10 cellular contexts compared by ENCODE assay signal in the genomic region with DNA sequence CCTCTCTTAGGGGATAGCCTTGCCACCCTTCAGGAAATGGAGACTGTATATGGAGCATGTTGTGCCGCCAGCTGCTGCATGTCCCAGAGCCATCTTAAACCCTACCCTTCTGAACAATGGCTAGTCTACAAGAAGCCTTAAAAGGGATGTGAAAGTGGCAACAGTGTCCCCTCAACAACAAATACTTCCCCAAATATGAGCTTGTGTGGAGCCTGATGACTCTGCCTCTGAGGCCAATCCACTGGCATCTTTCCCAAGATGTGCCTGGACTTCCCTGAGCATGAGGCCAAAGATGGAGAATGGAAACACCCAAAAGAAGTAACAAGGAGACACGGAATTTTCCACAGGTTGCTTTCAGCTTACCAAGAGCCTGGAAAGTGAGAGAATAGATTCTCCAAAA. TPM values are rescaled to one million over a fixed set of nuclear protein-coding genes. Genes with fewer than 3 reads are reported as not detected.
DNase-seq lines count a peak whose midpoint lies in the region; ATAC-seq, FAIRE-seq and TF ChIP-seq lines count a peak whose summit lies in the region.
"Had no signal": no experiment of that assay in that cellular context is flagged by ENCODE, and none has a peak within 500 bp of the region (broad histone marks: within the 10 kb centered on the region; RNA-seq: fewer than 3 reads in every experiment).

No MANE protein-coding gene starts in this region.

- no peaks in the 10 kb centered on the region for H3K9me3 ChIP-seq in gastroesophageal sphincter

- H3K4me1 ChIP-seq in gastroesophageal sphincter = no peaks in the 10 kb centered on the region
- H3K4me1 ChIP-seq: foreskin keratinocyte had no signal

- TF ChIP-seq POLR2A in gastroesophageal sphincter (IDR thresholded peaks at IDR 0.05) = no peak

- no peak for TF ChIP-seq EP300 in gastroesophageal sphincter (IDR thresholded peaks at IDR 0.05)

- H3K9me3 Mint-ChIP-seq in stimulated activated memory B cell treated with anti-CD40 and anti-IgM and Interleukin-4, amounts not matched to agents 10 μg/mL and 1 μg/mL and 100 μg/mL, for 72 hours = peaks cover 5% of the 10 kb centered on the region

- peak overlapping the region; percentile 91 for H3K27ac Mint-ChIP-seq in stimulated activated memory B cell treated with anti-CD40 and anti-IgM and Interleukin-4, amounts not matched to agents 10 μg/mL and 1 μg/mL and 100 μg/mL, for 72 hours
- H3K27ac Mint-ChIP-seq: activated naive CD8-positive, alpha-beta T cell had no signal

- H3K36me3 Mint-ChIP-seq in stimulated activated memory B cell treated with anti-CD40 and anti-IgM and Interleukin-4, amounts not matched to agents 10 μg/mL and 1 μg/mL and 100 μg/mL, for 72 hours = peaks cover 5% of the 10 kb centered on the region
- H3K36me3 Mint-ChIP-seq: activated naive CD8-positive, alpha-beta T cell had no signal

- FAIRE-seq in GM19239 (lab: Jason Lieb, UNC) = peak; percentile 91

- 69 to 79% methylated on average over 2 of the region's 2 CpGs for WGBS in gastroesophageal sphincter (ENCODE audit: low coverage in 1 of 2), 2 donors

- H3K27me3 ChIP-seq in HL-60 (ENCODE audit: insufficient read depth, poor library complexity, severe bottlenecking) (no peaks in the 10 kb centered on the region), gastroesophageal sphincter (no peaks in the 10 kb centered on the region)
- H3K27me3 ChIP-seq: foreskin keratinocyte had no signal

- H3K27ac ChIP-seq in HL-60 (replicated peaks) (peak overlapping the region; percentile 60), gastroesophageal sphincter (peak overlapping the region in 1 of 4 donors; percentile 16)
- H3K27ac ChIP-seq: foreskin keratinocyte had no signal

- peak overlapping the region; percentile 82 for H3K4me3 Mint-ChIP-seq in stimulated activated memory B cell treated with anti-CD40 and anti-IgM and Interleukin-4, amounts not matched to agents 10 μg/mL and 1 μg/mL and 100 μg/mL, for 72 hours
- H3K4me3 Mint-ChIP-seq: activated naive CD8-positive, alpha-beta T cell had no signal

- peaks cover 72% of the 10 kb centered on the region for H3K4me1 Mint-ChIP-seq in stimulated activated memory B cell treated with anti-CD40 and anti-IgM and Interleukin-4, amounts not matched to agents 10 μg/mL and 1 μg/mL and 100 μg/mL, for 72 hours

- ATAC-seq in gastroesophageal sphincter = peak; percentile 70
- ATAC-seq in stimulated activated memory B cell treated with anti-CD40 and anti-IgM and Interleukin-4, amounts not matched to agents 10 μg/mL and 1 μg/mL and 100 μg/mL, for 72 hours = peak; percentile 87
- ATAC-seq: foreskin keratinocyte had no signal

- no peak for DNase-seq in GM19239 (ENCODE audit: insufficient read length, low spot score)
- DNase-seq in HL-60 (ENCODE audit: low read depth in 1 of 2, low spot score in 1 of 2) = peak in 1 of 2 experiments; percentile 61
- DNase-seq in GF-D8 (lab: John Stamatoyannopoulos, UW) = no peak
- no peak for DNase-seq in NCI-H524 treated with DMSO at 0.1 percent for 48 hours (lab: John Stamatoyannopoulos, UW)
- DNase-seq in 8988T = no peak
- DNase-seq in NCI-H1092 (lab: John Stamatoyannopoulos, UW) = no peak
- DNase-seq: foreskin keratinocyte had no signal

- TF ChIP-seq CTCF in HL-60 (IDR thresholded peaks at IDR 0.05; ENCODE audit: insufficient read depth, low read length) (no peak), gastroesophageal sphincter (IDR thresholded peaks at IDR 0.05) (no peak)

- no peaks in the 10 kb centered on the region for H3K36me3 ChIP-seq in gastroesophageal sphincter

- no peaks in the 10 kb centered on the region for H3K27me3 Mint-ChIP-seq in stimulated activated memory B cell treated with anti-CD40 and anti-IgM and Interleukin-4, amounts not matched to agents 10 μg/mL and 1 μg/mL and 100 μg/mL, for 72 hours
- H3K27me3 Mint-ChIP-seq: activated naive CD8-positive, alpha-beta T cell had no signal

- H3K4me3 ChIP-seq in HL-60 (replicated peaks; ENCODE audit: insufficient read depth, low read length) (no peak overlapping the region), gastroesophageal sphincter (no peak overlapping the region)

RNA-seq across cellular contexts. Expression of a gene that starts 0.6 kb away (rescaled TPM):
- total RNA-seq in gastroesophageal sphincter = 10 to 100 TPM; 15.0 to 34.2 (median 23.5) TPM
- total RNA-seq: foreskin keratinocyte had no signal

RNA-seq across cellular contexts. Expression of a gene that starts 18.5 kb away (rescaled TPM):
- total RNA-seq in gastroesophageal sphincter = 1 to 10 TPM; 1.3 to 2.4 (median 1.6) TPM
- total RNA-seq: foreskin keratinocyte had no signal

RNA-seq across cellular contexts. Expression of a gene that starts 50.7 kb away (rescaled TPM):
- total RNA-seq in gastroesophageal sphincter = not detected
- total RNA-seq: foreskin keratinocyte had no signal

RNA-seq across cellular contexts. Expression of a gene that starts 51.6 kb away (rescaled TPM):
- total RNA-seq in gastroesophageal sphincter = not detected
- total RNA-seq: foreskin keratinocyte had no signal
